31 cellular contexts compared by ENCODE assay signal in genomic region chr10:112330607-112331160, GRCh38. TPM values are rescaled to one million over a fixed set of nuclear protein-coding genes. Genes with fewer than 3 reads are reported as not detected.
"Had no signal": no experiment of that assay in that cellular context is flagged by ENCODE, and none has a peak within 500 bp of the region (broad histone marks: within the 10 kb centered on the region; RNA-seq: fewer than 3 reads in every experiment).

No MANE protein-coding gene starts in this region.

- H3K4me1 ChIP-seq: gastroesophageal sphincter, vagina had no signal

- H3K27ac ChIP-seq: ascending aorta, brain microvascular endothelial cell, gastroesophageal sphincter, neural progenitor cell, right atrium auricular region, thoracic aorta, vagina, WERI-Rb-1 had no signal

- ATAC-seq: activated CD4-positive, CD25-positive, alpha-beta regulatory T cell treated with anti-CD3 and anti-CD28 coated beads, Interleukin-2, amount 50 U/mL, for 24 hours; gastroesophageal sphincter; naive thymus-derived CD8-positive, alpha-beta T cell had no signal

- DNase-seq: activated CD8-positive, alpha-beta memory T cell treated with anti-CD3 and anti-CD28 coated beads for 24 hours; activated effector memory CD4-positive, alpha-beta T cell treated with Interleukin-2 at 50 U/mL for 16 hours; activated naive CD4-positive, alpha-beta T cell treated with Interleukin-2 at 50 U/mL for 16 hours; brain microvascular endothelial cell; cortex of kidney; midbrain; naive thymus-derived CD8-positive, alpha-beta T cell; stimulated activated CD4-positive, alpha-beta T cell treated with anti-CD3 and anti-CD28 coated beads, Interleukin-1b, Interleukin-23, amount 100 ng/mL, for 48 hours; stimulated activated naive B cell treated with anti-CD40 and anti-IgM and Interleukin-4, amounts not matched to agents 10 μg/mL and 1 μg/mL and 100 μg/mL, for 72 hours; T-helper 9 cell; WERI-Rb-1 had no signal

- H3K4me3 ChIP-seq: ascending aorta, gastroesophageal sphincter, neural progenitor cell, right atrium auricular region, smooth muscle cell, thoracic aorta, vagina had no signal

- H3K36me3 ChIP-seq: ascending aorta, brain microvascular endothelial cell, gastroesophageal sphincter, neural progenitor cell, right atrium auricular region, thoracic aorta, vagina, WERI-Rb-1 had no signal

- H3K9me3 ChIP-seq: ascending aorta, gastroesophageal sphincter, right atrium auricular region, thoracic aorta, vagina had no signal

- FAIRE-seq: endothelial cell of umbilical vein, TTC549 had no signal

- H3K27me3 ChIP-seq: ascending aorta, brain microvascular endothelial cell, gastroesophageal sphincter, neural progenitor cell, right atrium auricular region, vagina had no signal

RNA-seq across cellular contexts. Expression of gene ACSL5, which starts 43.2 kb away (rescaled TPM):
- total RNA-seq: smooth muscle cell had no signal

RNA-seq across cellular contexts. Expression of gene TECTB, which starts 47.5 kb away (rescaled TPM):
- total RNA-seq: ascending aorta; cardiac septum; chondrocyte; endothelial cell of umbilical vein; fibroblast of lung; fibroblast of villous mesenchyme; gastroesophageal sphincter; kidney epithelial cell; lower leg skin; naive thymus-derived CD8-positive, alpha-beta T cell; omental fat pad; posterior vena cava; right atrium auricular region; smooth muscle cell; T-helper 1 cell treated with Interleukin-12 subunit alpha and Interleukin-12 subunit beta and Interleukin-4 antibody, amounts not matched to agents 30 ng/mL and 1 ng/mL, for 36 hours; thoracic aorta; vagina had no signal
- polyA plus RNA-seq: endothelial cell of umbilical vein; esophagus; fibroblast of lung; naive thymus-derived CD8-positive, alpha-beta T cell; smooth muscle cell had no signal
